16 cellular contexts compared by ENCODE assay signal in genomic region chr1:234923626-234924025, GRCh38.
DNase-seq lines count a peak whose midpoint lies in the region; ATAC-seq and TF ChIP-seq lines count a peak whose summit lies in the region.
"Had no signal": no experiment of that assay in that cellular context is flagged by ENCODE, and none has a peak within 500 bp of the region (broad histone marks: within the 10 kb centered on the region; RNA-seq: fewer than 3 reads in every experiment).

No MANE protein-coding gene starts in this region.

- H3K4me3 ChIP-seq in mesenchymal stem cell (ENCODE audit: insufficient read depth in 1 of 2, low read depth in 1 of 2, low read length in 2 of 2) (no peak overlapping the region), testis (no peak overlapping the region), gastroesophageal sphincter (no peak overlapping the region), left ventricle myocardium inferior (no peak overlapping the region)

- H3K27ac ChIP-seq in mesenchymal stem cell (ENCODE audit: low read length, poor library complexity, severe bottlenecking) (no peak overlapping the region), testis (no peak overlapping the region), gastroesophageal sphincter (no peak overlapping the region), left ventricle myocardium inferior (replicated peaks) (no peak overlapping the region)

- H4K8ac ChIP-seq in mesenchymal stem cell (ENCODE audit: low read length), result peak overlapping the region; percentile 22

- no peaks in the 10 kb centered on the region for H3K27me3 ChIP-seq in mesenchymal stem cell (ENCODE audit: control insufficient read depth in 1 of 2, insufficient read depth in 1 of 2, low read length in 2 of 2)
- H3K27me3 ChIP-seq in testis, result no peaks in the 10 kb centered on the region
- no peaks in the 10 kb centered on the region for H3K27me3 ChIP-seq in gastroesophageal sphincter
- H3K27me3 ChIP-seq in left ventricle myocardium inferior (ENCODE audit: low read depth), result no peaks in the 10 kb centered on the region

- TF ChIP-seq CTCF in testis (IDR thresholded peaks at IDR 0.05) (no peak), gastroesophageal sphincter (IDR thresholded peaks at IDR 0.05) (no peak), left ventricle myocardium inferior (IDR thresholded peaks at IDR 0.05; ENCODE audit: borderline replicate concordance) (no peak)

- H2BK5ac ChIP-seq in mesenchymal stem cell (ENCODE audit: low read depth, low read length, poor library complexity, severe bottlenecking), result no peak overlapping the region

- TF ChIP-seq EP300 in gastroesophageal sphincter (IDR thresholded peaks at IDR 0.05), result no peak

- H3K4ac ChIP-seq in mesenchymal stem cell (ENCODE audit: low read depth in 1 of 2, low read length in 2 of 2), result peak overlapping the region in 1 of 2 experiments; percentile 29

- ATAC-seq in activated naive CD4-positive, alpha-beta T cell treated with anti-CD3 and anti-CD28 coated beads, Interleukin-2, amount 50 U/mL, for 72 hours, result no peak
- ATAC-seq in gastroesophageal sphincter, result no peak

- H3K4me1 Mint-ChIP-seq in activated naive CD4-positive, alpha-beta T cell treated with anti-CD3 and anti-CD28 coated beads, Interleukin-2, amount 50 U/mL, for 24 hours, result peaks cover 36% of the 10 kb centered on the region
- H3K4me1 Mint-ChIP-seq in activated T-helper 2 cell treated with anti-CD3 and anti-CD28 coated beads, Interferon-gamma antibody, Interleukin-2, Interleukin-4, amounts not matched to agents 10 μg/mL and 5 μg/mL and 100 μg/mL, durations not matched to agents 14 hours and 24 hours and 36 hours (ENCODE audit: low read depth), result peaks cover 47% of the 10 kb centered on the region

- H3K4me1 ChIP-seq in mesenchymal stem cell (ENCODE audit: control insufficient read depth, insufficient read depth, low read depth, low read length) (peaks cover 26% of the 10 kb centered on the region), testis (peaks cover 24% of the 10 kb centered on the region), gastroesophageal sphincter (peaks cover 4 to 64% (median 26%) of the 10 kb centered on the region in 3 donors), left ventricle myocardium inferior (peaks cover 63% of the 10 kb centered on the region)

- peaks cover 2% of the 10 kb centered on the region for H3K36me3 Mint-ChIP-seq in activated naive CD4-positive, alpha-beta T cell treated with anti-CD3 and anti-CD28 coated beads, Interleukin-2, amount 50 U/mL, for 24 hours
- H3K36me3 Mint-ChIP-seq in activated naive CD4-positive, alpha-beta T cell treated with anti-CD3 and anti-CD28 coated beads, Interleukin-2, amount 50 U/mL, for 72 hours, result peaks cover 0 to 48% of the 10 kb centered on the region in 2 donors
- H3K36me3 Mint-ChIP-seq in activated T-helper 2 cell treated with anti-CD3 and anti-CD28 coated beads, Interferon-gamma antibody, Interleukin-2, Interleukin-4, amounts not matched to agents 10 μg/mL and 5 μg/mL and 100 μg/mL, durations not matched to agents 14 hours and 24 hours and 36 hours (ENCODE audit: low read depth), result peaks cover 11% of the 10 kb centered on the region
- H3K36me3 Mint-ChIP-seq: CD8-positive, alpha-beta memory T cell had no signal

- no peaks in the 10 kb centered on the region for H3K79me1 ChIP-seq in mesenchymal stem cell (replicated peaks; ENCODE audit: low read length, poor library complexity, severe bottlenecking)

- TF ChIP-seq POLR2A in testis (IDR thresholded peaks at IDR 0.05), result no peak
- TF ChIP-seq POLR2A in gastroesophageal sphincter (IDR thresholded peaks at IDR 0.05), result no peak

- no peak overlapping the region for H2AFZ ChIP-seq in mesenchymal stem cell (ENCODE audit: low read depth, low read length)

- H3K9me3 Mint-ChIP-seq in activated naive CD4-positive, alpha-beta T cell treated with anti-CD3 and anti-CD28 coated beads, Interleukin-2, amount 50 U/mL, for 24 hours, result no peaks in the 10 kb centered on the region
- peaks cover 0 to 13% of the 10 kb centered on the region in 2 donors for H3K9me3 Mint-ChIP-seq in activated naive CD4-positive, alpha-beta T cell treated with anti-CD3 and anti-CD28 coated beads, Interleukin-2, amount 50 U/mL, for 72 hours
- peaks cover 6% of the 10 kb centered on the region for H3K9me3 Mint-ChIP-seq in activated T-helper 2 cell treated with anti-CD3 and anti-CD28 coated beads, Interferon-gamma antibody, Interleukin-2, Interleukin-4, amounts not matched to agents 10 μg/mL and 5 μg/mL and 100 μg/mL, durations not matched to agents 14 hours and 24 hours and 36 hours
- H3K9me3 Mint-ChIP-seq: CD8-positive, alpha-beta memory T cell had no signal

- no peak overlapping the region for H3K14ac ChIP-seq in mesenchymal stem cell (ENCODE audit: low read length in 2 of 2)

- H4K91ac ChIP-seq in mesenchymal stem cell (ENCODE audit: low read length), result peak overlapping the region; percentile 76

- H3K9ac ChIP-seq in mesenchymal stem cell (ENCODE audit: low read length), result no peak overlapping the region

- WGBS in mesenchymal stem cell, result 91% methylated on average over 5 of the region's 5 CpGs
- 94 to 95% methylated on average over 5 of the region's 5 CpGs for WGBS in testis, 2 donors
- 91 to 100% methylated on average over 1 to 5 of the region's 5 CpGs for WGBS in gastroesophageal sphincter (ENCODE audit: low coverage in 1 of 2), 2 donors

- peak overlapping the region in 1 of 2 experiments; percentile 12 for H3K18ac ChIP-seq in mesenchymal stem cell (ENCODE audit: low read depth in 1 of 2, low read length in 2 of 2)

- no peak overlapping the region for H2BK120ac ChIP-seq in mesenchymal stem cell (ENCODE audit: low read depth, low read length)

- peak overlapping the region; percentile 75 for H2BK15ac ChIP-seq in mesenchymal stem cell (ENCODE audit: low read depth, poor library complexity, severe bottlenecking)

- H3K27ac Mint-ChIP-seq in activated naive CD4-positive, alpha-beta T cell treated with anti-CD3 and anti-CD28 coated beads, Interleukin-2, amount 50 U/mL, for 24 hours, result peak overlapping the region; percentile 3
- H3K27ac Mint-ChIP-seq in activated naive CD4-positive, alpha-beta T cell treated with anti-CD3 and anti-CD28 coated beads, Interleukin-2, amount 50 U/mL, for 72 hours, result no peak overlapping the region
- peak overlapping the region; percentile 5 for H3K27ac Mint-ChIP-seq in activated T-helper 2 cell treated with anti-CD3 and anti-CD28 coated beads, Interferon-gamma antibody, Interleukin-2, Interleukin-4, amounts not matched to agents 10 μg/mL and 5 μg/mL and 100 μg/mL, durations not matched to agents 14 hours and 24 hours and 36 hours

- no peak for DNase-seq in activated naive CD4-positive, alpha-beta T cell treated with anti-CD3 and anti-CD28 coated beads, Interleukin-2, amount 50 U/mL, for 72 hours (ENCODE audit: low spot score in 2 of 2)
- no peak for DNase-seq in activated T-helper 2 cell treated with anti-CD3 and anti-CD28 coated beads, Interferon-gamma antibody, Interleukin-2, Interleukin-4, amounts not matched to agents 10 μg/mL and 5 μg/mL and 100 μg/mL, durations not matched to agents 14 hours and 24 hours and 36 hours (ENCODE audit: low spot score)
- no peak for DNase-seq in mesenchymal stem cell
- peak; percentile 7 for DNase-seq in testis
- DNase-seq in NCI-H82 treated with DMSO at 0.1 percent for 48 hours (lab: John Stamatoyannopoulos, UW; ENCODE audit: unreplicated experiment), result no peak
- DNase-seq in left ventricle myocardium inferior, result no peak
- DNase-seq: CD8-positive, alpha-beta memory T cell; GF-D8; HCEC 1CT; NCI-H1436; NCI-H2029 treated with DMSO at 0.1 percent for 48 hours; NCI-H510A; NCI-H82; RPMI8226 had no signal

- peak overlapping the region in 1 of 2 experiments; percentile 60 for H2BK12ac ChIP-seq in mesenchymal stem cell (ENCODE audit: low read length in 2 of 2)

- no peak overlapping the region for H2AK5ac ChIP-seq in mesenchymal stem cell (ENCODE audit: low read length, severe bottlenecking)

- no peak overlapping the region for H3K4me2 ChIP-seq in mesenchymal stem cell (ENCODE audit: low read length, poor library complexity, severe bottlenecking)

- intact Hi-C loops in activated T-helper 2 cell treated with anti-CD3 and anti-CD28 coated beads, Interferon-gamma antibody, Interleukin-2, Interleukin-4, amounts not matched to agents 10 μg/mL and 5 μg/mL and 100 μg/mL, durations not matched to agents 14 hours and 24 hours and 36 hours (cut with micrococcal nuclease), result no loop called here
- intact Hi-C loops in testis (cut with DNase I; ENCODE audit: low total_unique reads), result no loop called here
- intact Hi-C loops in left ventricle myocardium inferior (cut with micrococcal nuclease), result no loop called here

- H3K4me3 Mint-ChIP-seq in activated naive CD4-positive, alpha-beta T cell treated with anti-CD3 and anti-CD28 coated beads, Interleukin-2, amount 50 U/mL, for 24 hours, result no peak overlapping the region
- H3K4me3 Mint-ChIP-seq in activated T-helper 2 cell treated with anti-CD3 and anti-CD28 coated beads, Interferon-gamma antibody, Interleukin-2, Interleukin-4, amounts not matched to agents 10 μg/mL and 5 μg/mL and 100 μg/mL, durations not matched to agents 14 hours and 24 hours and 36 hours (ENCODE audit: low read depth), result no peak overlapping the region
- H3K4me3 Mint-ChIP-seq: CD8-positive, alpha-beta memory T cell had no signal

- no peak overlapping the region for H3K23ac ChIP-seq in mesenchymal stem cell (ENCODE audit: low read length in 2 of 2)

- no peaks in the 10 kb centered on the region for H3K36me3 ChIP-seq in mesenchymal stem cell (ENCODE audit: control insufficient read depth in 1 of 2, insufficient read depth in 2 of 2, low read depth in 1 of 2, low read length in 2 of 2)
- H3K36me3 ChIP-seq in testis (ENCODE audit: low read depth, missing control alignments), result no peaks in the 10 kb centered on the region
- no peaks in the 10 kb centered on the region for H3K36me3 ChIP-seq in gastroesophageal sphincter
- H3K36me3 ChIP-seq in left ventricle myocardium inferior, result no peaks in the 10 kb centered on the region

- H3K9me3 ChIP-seq in mesenchymal stem cell (ENCODE audit: control insufficient read depth, low read length) (no peaks in the 10 kb centered on the region), testis (no peaks in the 10 kb centered on the region), gastroesophageal sphincter (no peaks in the 10 kb centered on the region), left ventricle myocardium inferior (replicated peaks) (no peaks in the 10 kb centered on the region)

- H3K27me3 Mint-ChIP-seq in activated naive CD4-positive, alpha-beta T cell treated with anti-CD3 and anti-CD28 coated beads, Interleukin-2, amount 50 U/mL, for 24 hours, result no peaks in the 10 kb centered on the region
- H3K27me3 Mint-ChIP-seq in activated T-helper 2 cell treated with anti-CD3 and anti-CD28 coated beads, Interferon-gamma antibody, Interleukin-2, Interleukin-4, amounts not matched to agents 10 μg/mL and 5 μg/mL and 100 μg/mL, durations not matched to agents 14 hours and 24 hours and 36 hours (ENCODE audit: low read depth), result no peaks in the 10 kb centered on the region
- H3K27me3 Mint-ChIP-seq: CD8-positive, alpha-beta memory T cell had no signal

Comparison
In these comparisons a context has a peak if more than half of its experiments do, and no peak if none do; other contexts are left out.
1. H3K27ac Mint-ChIP-seq: peak in activated naive CD4-positive, alpha-beta T cell treated with anti-CD3 and anti-CD28 coated beads, Interleukin-2, amount 50 U/mL, for 24 hours (single experiment) and activated T-helper 2 cell treated with anti-CD3 and anti-CD28 coated beads, Interferon-gamma antibody, Interleukin-2, Interleukin-4, amounts not matched to agents 10 μg/mL and 5 μg/mL and 100 μg/mL, durations not matched to agents 14 hours and 24 hours and 36 hours (single experiment); none in activated naive CD4-positive, alpha-beta T cell treated with anti-CD3 and anti-CD28 coated beads, Interleukin-2, amount 50 U/mL, for 72 hours (0 of 2).